3 cellular contexts compared by ENCODE assay signal in genomic region chr9:67362325-67362724, GRCh38.
DNase-seq lines count a peak whose midpoint lies in the region; ATAC-seq and TF ChIP-seq lines count a peak whose summit lies in the region.
"Not testable (repeated sequence)": the region's sequence is repeated elsewhere in the genome, so short reads cannot be mapped to it uniquely, and the experiment has no call there.

No MANE protein-coding gene starts in this region.

- not testable (repeated sequence) for H3K9me3 ChIP-seq in PC-3 (ENCODE audit: low read length); RWPE2 (ENCODE audit: severe bottlenecking)

- not testable (repeated sequence) for TF ChIP-seq CTCF in PC-3 (conservative IDR thresholded peaks at IDR 0.05; ENCODE audit: low read depth, low read length); RWPE2 (IDR thresholded peaks at IDR 0.05; ENCODE audit: poor library complexity, severe bottlenecking); foreskin keratinocyte (conservative IDR thresholded peaks at IDR 0.05)

- not testable (repeated sequence) for H3K36me3 ChIP-seq in PC-3 (ENCODE audit: low read depth, low read length); RWPE2 (ENCODE audit: low read depth)

- H3K27me3 ChIP-seq in PC-3 (ENCODE audit: low read length); RWPE2 (ENCODE audit: insufficient read depth, poor library complexity, severe bottlenecking); foreskin keratinocyte: not testable (repeated sequence)

- not testable (repeated sequence) for H3K79me2 ChIP-seq in PC-3 (ENCODE audit: low read length)

- POLR2A ChIA-PET in PC-3 (lab: Charles Lee; ENCODE audit: unreplicated experiment) = not testable (repeated sequence)

- not testable (repeated sequence) for H4K20me1 ChIP-seq in PC-3 (ENCODE audit: low read length)

- intact Hi-C loops in PC-3 (cut with micrococcal nuclease) = not testable (repeated sequence)

- not testable (repeated sequence) for H3K4me3 ChIP-seq in PC-3 (ENCODE audit: low read length); RWPE2 (ENCODE audit: severe bottlenecking)

- ATAC-seq in PC-3 (peak; percentile 57), RWPE2 (ENCODE audit: low read depth) (peak; percentile 59; the same call in 1 of the 3 replicates), foreskin keratinocyte (peak; percentile 70)

- H3K4me2 ChIP-seq in PC-3 (ENCODE audit: low read length) = not testable (repeated sequence)

- H3K27ac ChIP-seq in PC-3 (ENCODE audit: low read length); RWPE2 (ENCODE audit: poor library complexity, severe bottlenecking); foreskin keratinocyte: not testable (repeated sequence)

- H2AFZ ChIP-seq in PC-3 (ENCODE audit: low read length) = not testable (repeated sequence)

- not testable (repeated sequence) for H3K9me2 ChIP-seq in PC-3 (replicated peaks; ENCODE audit: low read length)

- H3F3A ChIP-seq in PC-3 (ENCODE audit: low read length, unreplicated experiment) = not testable (repeated sequence)

- DNase-seq in PC-3; RWPE2 (ENCODE audit: low spot score); foreskin keratinocyte: not testable (repeated sequence)

- not testable (repeated sequence) for H3K9ac ChIP-seq in PC-3 (ENCODE audit: low read length)

- BruUV-seq in PC-3 (replicated peaks; lab: Mats Ljungman, UMichigan) = not testable (repeated sequence)

- CTCF ChIA-PET in PC-3 (lab: Charles Lee) = not testable (repeated sequence)

- not testable (repeated sequence) for H3K4me1 ChIP-seq in PC-3 (ENCODE audit: insufficient read depth, low read length); RWPE2 (ENCODE audit: insufficient read depth, poor library complexity, severe bottlenecking); foreskin keratinocyte
